10 cellular contexts compared by ENCODE assay signal in the genomic region with DNA sequence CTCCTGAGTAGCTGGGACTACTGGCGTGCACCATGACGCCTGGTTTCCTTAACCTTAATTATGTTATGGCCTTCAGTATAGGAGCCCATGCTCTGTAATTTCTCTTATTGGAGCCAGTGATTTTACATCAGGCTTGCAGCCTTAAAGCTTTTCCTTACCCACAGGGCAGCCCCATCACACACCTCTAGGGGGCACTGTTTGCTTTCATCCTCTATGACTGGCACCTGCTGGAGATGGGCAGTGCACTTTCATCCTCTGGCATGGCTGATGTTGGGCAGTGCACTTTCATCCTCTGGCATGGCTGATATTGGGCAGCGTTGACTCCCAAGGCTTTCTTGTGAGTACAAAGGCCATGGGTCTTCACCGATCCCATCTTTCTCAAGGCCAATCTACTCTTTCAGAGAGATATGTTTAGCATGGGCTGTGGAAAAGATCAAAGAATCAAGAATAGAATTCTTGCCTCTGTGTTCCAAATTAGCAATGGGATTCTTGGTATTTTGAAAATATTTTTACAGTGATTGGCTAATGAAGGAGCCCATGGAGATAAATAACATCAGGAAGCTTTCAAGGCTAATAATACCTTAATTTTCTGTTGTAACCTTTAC.
DNase-seq lines count a peak whose midpoint lies in the region; ATAC-seq and TF ChIP-seq lines count a peak whose summit lies in the region.
"Had no signal": no experiment of that assay in that cellular context is flagged by ENCODE, and none has a peak within 500 bp of the region (broad histone marks: within the 10 kb centered on the region; RNA-seq: fewer than 3 reads in every experiment).

No MANE protein-coding gene starts in this region.

- no peak for TF ChIP-seq POLR2A in suprapubic skin (IDR thresholded peaks at IDR 0.05)

- 93% methylated on average over 4 of the region's 4 CpGs for WGBS in suprapubic skin

- H3K27me3 Mint-ChIP-seq in chondrocyte (ENCODE audit: low read depth): peaks cover 3% of the 10 kb centered on the region
- peaks cover 0 to 7% of the 10 kb centered on the region in 2 donors for H3K27me3 Mint-ChIP-seq in natural killer cell (ENCODE audit: low read depth in 2 of 2)

- no peak for TF ChIP-seq EP300 in suprapubic skin (IDR thresholded peaks at IDR 0.05)

- H3K27ac Mint-ChIP-seq in chondrocyte (ENCODE audit: unreplicated experiment) (no peak overlapping the region), natural killer cell (no peak overlapping the region)
- H3K27ac Mint-ChIP-seq: T-cell had no signal

- peak; percentile 77 for TF ChIP-seq CTCF in DOHH2 (IDR thresholded peaks at IDR 0.05; ENCODE audit: low read depth, low read length, poor library complexity, severe bottlenecking)
- TF ChIP-seq CTCF in chondrocyte (IDR thresholded peaks at IDR 0.05): peak; percentile 77
- TF ChIP-seq CTCF in natural killer cell (IDR thresholded peaks at IDR 0.05): peak; percentile 39
- TF ChIP-seq CTCF in suprapubic skin (IDR thresholded peaks at IDR 0.05): no peak

- H3K4me3 Mint-ChIP-seq in chondrocyte (ENCODE audit: unreplicated experiment) (no peak overlapping the region), natural killer cell (no peak overlapping the region)
- H3K4me3 Mint-ChIP-seq: T-cell had no signal

- H3K9me3 Mint-ChIP-seq in chondrocyte (ENCODE audit: low read depth) (no peaks in the 10 kb centered on the region), natural killer cell (no peaks in the 10 kb centered on the region)
- H3K9me3 Mint-ChIP-seq: T-cell had no signal

- no peaks in the 10 kb centered on the region for H3K9me3 ChIP-seq in DOHH2 (ENCODE audit: control insufficient read depth, insufficient read depth, low read length)
- no peaks in the 10 kb centered on the region for H3K9me3 ChIP-seq in Karpas-422 (ENCODE audit: low read length)
- no peaks in the 10 kb centered on the region for H3K9me3 ChIP-seq in suprapubic skin

- H3K27ac ChIP-seq in DOHH2 (ENCODE audit: low read depth, low read length) (no peak overlapping the region), Karpas-422 (ENCODE audit: low read length) (no peak overlapping the region), suprapubic skin (no peak overlapping the region)

- H3K79me2 ChIP-seq in DOHH2 (ENCODE audit: control insufficient read depth, low read length) (no peaks in the 10 kb centered on the region), Karpas-422 (ENCODE audit: low read length) (no peaks in the 10 kb centered on the region)

- H3K4me3 ChIP-seq in DOHH2 (ENCODE audit: low read length) (no peak overlapping the region), Karpas-422 (ENCODE audit: low read length) (no peak overlapping the region), suprapubic skin (no peak overlapping the region)

- H3K4me2 ChIP-seq in DOHH2 (ENCODE audit: low read length) (no peak overlapping the region), Karpas-422 (ENCODE audit: low read depth, low read length, poor library complexity, severe bottlenecking) (no peak overlapping the region)

- intact Hi-C loops in natural killer cell (cut with micrococcal nuclease): no loop called here

- H3K4me1 ChIP-seq in DOHH2 (ENCODE audit: control insufficient read depth, low read length): no peaks in the 10 kb centered on the region
- no peaks in the 10 kb centered on the region for H3K4me1 ChIP-seq in Karpas-422 (ENCODE audit: low read length)
- H3K4me1 ChIP-seq in suprapubic skin: no peaks in the 10 kb centered on the region

- no peaks in the 10 kb centered on the region for H3K9me2 ChIP-seq in DOHH2 (replicated peaks; ENCODE audit: control insufficient read depth, low read length)
- H3K9me2 ChIP-seq in Karpas-422 (replicated peaks; ENCODE audit: insufficient read depth, low read length): no peaks in the 10 kb centered on the region

- no peaks in the 10 kb centered on the region for H3F3A ChIP-seq in DOHH2 (ENCODE audit: control insufficient read depth, insufficient read depth)

- no peak overlapping the region for H2AFZ ChIP-seq in Karpas-422 (ENCODE audit: low read length)

- H3K36me3 ChIP-seq in DOHH2 (ENCODE audit: control insufficient read depth, low read length): no peaks in the 10 kb centered on the region
- no peaks in the 10 kb centered on the region for H3K36me3 ChIP-seq in Karpas-422 (ENCODE audit: insufficient read depth, low read length)
- H3K36me3 ChIP-seq in suprapubic skin: no peaks in the 10 kb centered on the region

- H3K27me3 ChIP-seq in DOHH2 (ENCODE audit: control insufficient read depth, low read length) (no peaks in the 10 kb centered on the region), Karpas-422 (ENCODE audit: low read length) (no peaks in the 10 kb centered on the region), suprapubic skin (no peaks in the 10 kb centered on the region)

- H3K4me1 Mint-ChIP-seq in chondrocyte (ENCODE audit: low read depth): peaks cover 14% of the 10 kb centered on the region
- peaks cover 0 to 5% of the 10 kb centered on the region in 2 donors for H3K4me1 Mint-ChIP-seq in natural killer cell
- H3K4me1 Mint-ChIP-seq: T-cell had no signal

- ATAC-seq in SK-N-SH treated with all-trans-retinoic acid at 6 μM for 48 hours (peak; percentile 87), natural killer cell (peak in 2 of 3 donors; percentile 34 to 57), HG03571 (IDR thresholded peaks at IDR 0.05; ENCODE audit: unreplicated experiment) (no peak), HG02763 (IDR thresholded peaks at IDR 0.05; ENCODE audit: unreplicated experiment) (no peak)
- ATAC-seq: T-cell had no signal

- DNase-seq in Karpas-422 (peak; percentile 88), chondrocyte (ENCODE audit: low spot score) (no peak), natural killer cell (no peak), suprapubic skin (ENCODE audit: low spot score in 2 of 2) (no peak)
- DNase-seq: naive B cell had no signal

- H4K20me1 ChIP-seq in DOHH2 (ENCODE audit: control insufficient read depth, insufficient read depth, low read depth, low read length) (no peaks in the 10 kb centered on the region), Karpas-422 (ENCODE audit: insufficient read depth, low read depth, low read length) (no peaks in the 10 kb centered on the region)

- peaks cover 2% of the 10 kb centered on the region for H3K36me3 Mint-ChIP-seq in chondrocyte (ENCODE audit: low read depth)
- H3K36me3 Mint-ChIP-seq in natural killer cell: no peaks in the 10 kb centered on the region
- H3K36me3 Mint-ChIP-seq: naive B cell, T-cell had no signal

- no peak overlapping the region for H3K9ac ChIP-seq in Karpas-422 (ENCODE audit: low read length)

TF ChIP-seq in SK-N-SH treated with all-trans-retinoic acid at 6 μM for 48 hours, 23 proteins besides CTCF, POLR2A, EP300 and RAD21:
- TF ChIP-seq, protein P1, sequence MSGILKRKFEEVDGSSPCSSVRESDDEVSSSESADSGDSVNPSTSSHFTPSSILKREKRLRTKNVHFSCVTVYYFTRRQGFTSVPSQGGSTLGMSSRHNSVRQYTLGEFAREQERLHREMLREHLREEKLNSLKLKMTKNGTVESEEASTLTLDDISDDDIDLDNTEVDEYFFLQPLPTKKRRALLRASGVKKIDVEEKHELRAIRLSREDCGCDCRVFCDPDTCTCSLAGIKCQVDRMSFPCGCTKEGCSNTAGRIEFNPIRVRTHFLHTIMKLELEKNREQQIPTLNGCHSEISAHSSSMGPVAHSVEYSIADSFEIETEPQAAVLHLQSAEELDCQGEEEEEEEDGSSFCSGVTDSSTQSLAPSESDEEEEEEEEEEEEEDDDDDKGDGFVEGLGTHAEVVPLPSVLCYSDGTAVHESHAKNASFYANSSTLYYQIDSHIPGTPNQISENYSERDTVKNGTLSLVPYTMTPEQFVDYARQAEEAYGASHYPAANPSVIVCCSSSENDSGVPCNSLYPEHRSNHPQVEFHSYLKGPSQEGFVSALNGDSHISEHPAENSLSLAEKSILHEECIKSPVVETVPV (CRISPR knock-in tag; IDR thresholded peaks at IDR 0.05): no peak
- TF ChIP-seq SNAI2 (CRISPR knock-in tag; IDR thresholded peaks at IDR 0.05): peak; percentile 58; the same call in 1 of the 2 replicates
- TF ChIP-seq TCF4 (CRISPR knock-in tag; IDR thresholded peaks at IDR 0.05; ENCODE audit: borderline replicate concordance): no peak

Comparison
In these comparisons a context has a peak if more than half of its experiments do, and no peak if none do; other contexts are left out.
1. CTCF ChIP-seq: peak in DOHH2 (single experiment), chondrocyte (single experiment) and natural killer cell (single experiment); none in suprapubic skin (0 of 2).
2. ATAC-seq: peak in SK-N-SH treated with all-trans-retinoic acid at 6 μM for 48 hours (single experiment) and natural killer cell (2 of 3); none in HG03571 (single experiment) and HG02763 (single experiment).